In genomic region chr6:42771741-42772100, GRCh38 we compare ENCODE assay signal across 8 cellular contexts. TPM values are rescaled to one million over a fixed set of nuclear protein-coding genes. Genes with fewer than 3 reads are reported as not detected.
DNase-seq lines count a peak whose midpoint lies in the region; ATAC-seq and TF ChIP-seq lines count a peak whose summit lies in the region.

No MANE protein-coding gene starts in this region.

- no peak overlapping the region for H2BK12ac ChIP-seq in trophoblast cell (ENCODE audit: low read length)

- H3K9me3 ChIP-seq in CD8-positive, alpha-beta T cell (ENCODE audit: low read length), result no peaks in the 10 kb centered on the region
- H3K9me3 ChIP-seq in tibial artery (no peaks in the 10 kb centered on the region), trophoblast cell (ENCODE audit: insufficient read depth, low read depth, low read length) (no peaks in the 10 kb centered on the region), adrenal gland (replicated peaks in 1 of 3) (no peaks in the 10 kb centered on the region)

- H2AFZ ChIP-seq in GM23338, result no peak overlapping the region
- no peak overlapping the region for H2AFZ ChIP-seq in trophoblast cell (ENCODE audit: insufficient read depth, low read length, poor library complexity)

- no peaks in the 10 kb centered on the region for H3K79me1 ChIP-seq in trophoblast cell (ENCODE audit: low read length)

- 0 out of 2 replicates have a peak, but pooled peaks cover 2% of the 10 kb centered on the region for H3F3A ChIP-seq in GM23338 (replicated peaks; ENCODE audit: low read depth)

- no peaks in the 10 kb centered on the region for H3K27me3 Mint-ChIP-seq in CD8-positive, alpha-beta T cell (ENCODE audit: low read depth)
- H3K27me3 Mint-ChIP-seq in GM23338 (ENCODE audit: insufficient read depth, low read depth, poor library complexity), result peaks cover 17% of the 10 kb centered on the region
- peaks cover 22 to 30% (median 23%) of the 10 kb centered on the region in 3 donors for H3K27me3 Mint-ChIP-seq in immature natural killer cell (ENCODE audit: low read depth in 3 of 3)

- H3K27me3 ChIP-seq in CD8-positive, alpha-beta T cell (ENCODE audit: insufficient read depth, low read length), result no peaks in the 10 kb centered on the region
- H3K27me3 ChIP-seq in GM23338 (ENCODE audit: insufficient read depth) (no peaks in the 10 kb centered on the region), tibial artery (no peaks in the 10 kb centered on the region), trophoblast cell (ENCODE audit: insufficient read depth, low read length) (no peaks in the 10 kb centered on the region), adrenal gland (no peaks in the 10 kb centered on the region)

- H3K23ac ChIP-seq in trophoblast cell (ENCODE audit: low read length), result no peak overlapping the region

- peaks cover 7% of the 10 kb centered on the region for H3K36me3 Mint-ChIP-seq in CD8-positive, alpha-beta T cell
- no peaks in the 10 kb centered on the region for H3K36me3 Mint-ChIP-seq in GM23338 (ENCODE audit: low read depth)
- peaks cover 0 to 11% (median 3%) of the 10 kb centered on the region in 3 donors for H3K36me3 Mint-ChIP-seq in immature natural killer cell

- no CpG with 5 or more reads among the region's 3 CpGs for WGBS in trophoblast cell (ENCODE audit: extremely low coverage, insufficient coverage, insufficient read length)
- 61 to 76% (median 64%) methylated on average over 3 of the region's 3 CpGs for WGBS in adrenal gland, 4 donors

- no peak overlapping the region for H3K4ac ChIP-seq in trophoblast cell (ENCODE audit: low read depth, low read length)

- H3K79me2 ChIP-seq in GM23338 (replicated peaks; ENCODE audit: insufficient read depth), result peaks cover 8% of the 10 kb centered on the region; the same call in 1 of the 2 replicates
- H3K79me2 ChIP-seq in trophoblast cell (ENCODE audit: control insufficient read depth, insufficient read depth, low read length, poor library complexity), result no peaks in the 10 kb centered on the region

- H3K27ac Mint-ChIP-seq in CD8-positive, alpha-beta T cell, result peak overlapping the region; percentile 100
- peak overlapping the region; percentile 96; the same call in 1 of the 2 replicates for H3K27ac Mint-ChIP-seq in GM23338
- peak overlapping the region; percentile 98 to 100 (median 100) for H3K27ac Mint-ChIP-seq in immature natural killer cell

- no peak overlapping the region for H2AK5ac ChIP-seq in trophoblast cell (ENCODE audit: low read length)

- intact Hi-C loops in CD8-positive, alpha-beta T cell (cut with DNase I, micrococcal nuclease), result loop anchor here (1.0 to 10.0 kb wide), 5 partner anchors 11 to 207 kb away; partner anchors contain the start of genes BICRAL (in 2 of the 2), TBCC (in 2 of the 2), RPL7L1 (in 1 of the 2) and UBR2 (in 1 of the 2)
- intact Hi-C loops in tibial artery (cut with DNase I; ENCODE audit: low total_unique reads), result no loop called here
- intact Hi-C loops in adrenal gland (cut with DNase I), result no loop called here

- peak overlapping the region; percentile 24 for H3K4me3 ChIP-seq in CD8-positive, alpha-beta T cell (ENCODE audit: low read depth, low read length)
- H3K4me3 ChIP-seq in GM23338 (peak overlapping the region; percentile 33), tibial artery (no peak overlapping the region), trophoblast cell (ENCODE audit: low read depth, low read length) (no peak overlapping the region), adrenal gland (peak overlapping the region in 1 of 4 donors; percentile 37)

- H3K9me3 Mint-ChIP-seq in CD8-positive, alpha-beta T cell, result no peaks in the 10 kb centered on the region
- H3K9me3 Mint-ChIP-seq in GM23338 (no peaks in the 10 kb centered on the region), immature natural killer cell (no peaks in the 10 kb centered on the region)

- no peak overlapping the region for H3K9ac ChIP-seq in trophoblast cell (ENCODE audit: low read length)

- H3K4me3 Mint-ChIP-seq in CD8-positive, alpha-beta T cell, result peak overlapping the region; percentile 70
- H3K4me3 Mint-ChIP-seq in GM23338 (peak overlapping the region; percentile 69), immature natural killer cell (peak overlapping the region; percentile 70 to 89 (median 82))

- peaks cover 72% of the 10 kb centered on the region for H3K4me1 Mint-ChIP-seq in CD8-positive, alpha-beta T cell (ENCODE audit: low read depth)
- peaks cover 38% of the 10 kb centered on the region for H3K4me1 Mint-ChIP-seq in GM23338
- H3K4me1 Mint-ChIP-seq in immature natural killer cell, result peaks cover 76 to 86% of the 10 kb centered on the region in 2 donors

- CTCF ChIA-PET in CD8-positive, alpha-beta T cell (lab: Charles Lee), result interaction anchor here (1.1 to 6.8 kb wide), 4 partner anchors 10 to 59 kb away, joined by 4 to 35 read pairs (median 26); partner anchors contain the start of genes BICRAL and TBCC

- no peak overlapping the region for H3K14ac ChIP-seq in trophoblast cell (ENCODE audit: low read length)

- H4K91ac ChIP-seq in trophoblast cell (ENCODE audit: low read depth, low read length), result no peak overlapping the region

- H3K4me2 ChIP-seq in GM23338 (peak overlapping the region; percentile 66), trophoblast cell (ENCODE audit: low read length) (no peak overlapping the region)

- ATAC-seq in CD8-positive, alpha-beta T cell, result peak; percentile 21
- peak; percentile 15; the same call in 2 of the 3 replicates for ATAC-seq in GM23338

- no peaks in the 10 kb centered on the region for H3K36me3 ChIP-seq in CD8-positive, alpha-beta T cell (ENCODE audit: insufficient read depth, low read length)
- H3K36me3 ChIP-seq in GM23338 (ENCODE audit: insufficient read depth) (no peaks in the 10 kb centered on the region), tibial artery (no peaks in the 10 kb centered on the region), trophoblast cell (ENCODE audit: control insufficient read depth in 1 of 2, insufficient read depth in 2 of 2, low read length in 2 of 2) (no peaks in the 10 kb centered on the region), adrenal gland (replicated peaks in 1 of 2) (no peaks in the 10 kb centered on the region)

- no peak overlapping the region for H4K8ac ChIP-seq in trophoblast cell (ENCODE audit: low read depth, low read length)

- H4K12ac ChIP-seq in trophoblast cell (ENCODE audit: low read depth, low read length), result no peak overlapping the region

- H4K20me1 ChIP-seq in GM23338 (replicated peaks; ENCODE audit: insufficient read depth), result no peaks in the 10 kb centered on the region

- no peak for TF ChIP-seq POLR2A in adrenal gland (IDR thresholded peaks at IDR 0.05)

- DNase-seq in CD8-positive, alpha-beta T cell, result peak in 3 of 7 experiments; percentile 34 to 57 (median 45)
- DNase-seq in GM23338 (ENCODE audit: low spot score) (no peak), T-helper 22 cell (ENCODE audit: low read depth) (peak; percentile 44), immature natural killer cell (no peak), tibial artery (no peak), retina (no peak), trophoblast cell (no peak), adrenal gland (no peak)

- POLR2A ChIA-PET in CD8-positive, alpha-beta T cell (lab: Charles Lee), result interaction anchor here (0.6 to 14.0 kb wide), 25 partner anchors 11 to 1022 kb away, joined by 3 to 327 read pairs (median 4); partner anchors contain the start of genes BICRAL, CNPY3, CUL7 and RPL7L1

- no peaks in the 10 kb centered on the region for H3K9me2 ChIP-seq in GM23338 (ENCODE audit: insufficient read depth)

- H3K27ac ChIP-seq in CD8-positive, alpha-beta T cell (ENCODE audit: low read depth, low read length), result peak overlapping the region; percentile 81
- H3K27ac ChIP-seq in GM23338 (ENCODE audit: low read depth) (peak overlapping the region; percentile 35; the same call in 1 of the 2 replicates), tibial artery (no peak overlapping the region), trophoblast cell (ENCODE audit: low read depth, low read length) (no peak overlapping the region), adrenal gland (peak overlapping the region in 1 of 5 donors; percentile 12)

- no peak for TF ChIP-seq CTCF in CD8-positive, alpha-beta T cell (IDR thresholded peaks at IDR 0.05)
- no peak for TF ChIP-seq CTCF in GM23338 (conservative IDR thresholded peaks at IDR 0.05; ENCODE audit: low read depth in 2 of 2)
- no peak for TF ChIP-seq CTCF in tibial artery (IDR thresholded peaks at IDR 0.05)
- no peak for TF ChIP-seq CTCF in adrenal gland (IDR thresholded peaks at IDR 0.05)

- H2BK120ac ChIP-seq in trophoblast cell (ENCODE audit: insufficient read depth, low read length, poor library complexity), result no peak overlapping the region

- no peak overlapping the region for H3K18ac ChIP-seq in trophoblast cell (ENCODE audit: low read length)

- H2BK5ac ChIP-seq in trophoblast cell (ENCODE audit: low read depth, low read length, poor library complexity), result no peak overlapping the region

- H3K4me1 ChIP-seq in CD8-positive, alpha-beta T cell (ENCODE audit: insufficient read depth, low read length), result peaks cover 67% of the 10 kb centered on the region
- H3K4me1 ChIP-seq in GM23338 (ENCODE audit: insufficient read depth) (peaks cover 14% of the 10 kb centered on the region), tibial artery (peaks cover 0 to 4% (median 0%) of the 10 kb centered on the region in 4 donors), trophoblast cell (ENCODE audit: control insufficient read depth in 1 of 2, insufficient read depth in 2 of 2, low read length in 2 of 2) (peaks cover 4 to 10% of the 10 kb centered on the region in 2 experiments), adrenal gland (replicated peaks in 1 of 2) (peaks cover 0 to 9% of the 10 kb centered on the region in 2 donors)

RNA-seq across cellular contexts. Expression of gene BICRAL, which starts 10.1 kb away (rescaled TPM):
- 10 to 100 TPM; 14.4 to 14.8 TPM for total RNA-seq in CD8-positive, alpha-beta T cell
- 11.0 and 11.7 TPM in 2 replicates for total RNA-seq in GM23338 (2014; rRNA removed; shearing (Covaris generic))
- polyA plus RNA-seq in GM23338 (2016; fragmentation: Nextera tagmentation; extraction: Ambion mirVana), result 3.4 and 3.6 TPM in 2 replicates
- polyA plus RNA-seq in immature natural killer cell, result 1 to 10 TPM; 1.9 to 5.3 (median 2.4) TPM
- 3.5 TPM in 2 replicates for polyA plus RNA-seq in trophoblast cell (2013)
- total RNA-seq in adrenal gland, result 10 to 100 TPM in 4 of 8 donors, 1 to 10 TPM in 4; 7.6 to 16.1 (median 10.6) TPM
- polyA plus RNA-seq in adrenal gland, result 1 to 10 TPM; 2.8 to 8.7 (median 4.1) TPM

RNA-seq across cellular contexts. Expression of gene TBCC, which starts 25.8 kb away (rescaled TPM):
- total RNA-seq in CD8-positive, alpha-beta T cell, result 10 to 100 TPM; 70.5 to 74.1 TPM
- total RNA-seq in GM23338 (2014; rRNA removed; shearing (Covaris generic)), result 45.0 and 59.5 TPM in 2 replicates
- polyA plus RNA-seq in GM23338 (2016; fragmentation: Nextera tagmentation; extraction: Ambion mirVana), result 45.3 and 48.3 TPM in 2 replicates
- 100 to 1,000 TPM; 109 to 140 (median 134) TPM for polyA plus RNA-seq in immature natural killer cell
- polyA plus RNA-seq in trophoblast cell (2013), result 19.7 and 20.7 TPM in 2 replicates
- 10 to 100 TPM; 19.5 to 44.8 (median 28.0) TPM for total RNA-seq in adrenal gland
- 10 to 100 TPM; 15.7 to 33.1 (median 29.9) TPM for polyA plus RNA-seq in adrenal gland

RNA-seq across cellular contexts. Expression of gene PRPH2, which starts 49.3 kb away (rescaled TPM):
- not detected for total RNA-seq in CD8-positive, alpha-beta T cell
- total RNA-seq in GM23338 (2014; rRNA removed; shearing (Covaris generic)), result 0.52 and 0.89 TPM in 2 replicates
- polyA plus RNA-seq in GM23338 (2016; fragmentation: Nextera tagmentation; extraction: Ambion mirVana), result 0.21 and 0.50 TPM in 2 replicates
- under 1 TPM in 2 of 3 donors, not detected in 1; 0.08 to 0.25 TPM for polyA plus RNA-seq in immature natural killer cell
- polyA plus RNA-seq in trophoblast cell (2013), result 0.01 and 0.04 TPM in 2 replicates
- 1 to 10 TPM in 4 of 8 donors, under 1 TPM in 3, not detected in 1; 0.48 to 2.5 (median 1.3) TPM for total RNA-seq in adrenal gland
- polyA plus RNA-seq in adrenal gland, result under 1 TPM; 0.47 to 0.97 (median 0.84) TPM

Comparison
In these comparisons a context has a peak if more than half of its experiments do, and no peak if none do; other contexts are left out.
1. H3K27ac ChIP-seq: peak in CD8-positive, alpha-beta T cell (single experiment) and GM23338 (single experiment); none in tibial artery (0 of 2) and trophoblast cell (single experiment).
2. H3K4me3 ChIP-seq: peak in CD8-positive, alpha-beta T cell (single experiment) and GM23338 (single experiment); none in tibial artery (0 of 2) and trophoblast cell (single experiment).
3. intact Hi-C loops: an anchor here in CD8-positive, alpha-beta T cell (1.0 to 10.0 kb wide); none called in tibial artery and adrenal gland.
4. Peak in every context shown above with its lines, with median percentiles within 50 percentile points of each other: H3K27ac Mint-ChIP-seq and H3K4me3 Mint-ChIP-seq.